In genomic region chr3:102181202-102181920, GRCh38 we compare ENCODE assay signal across 10 cellular contexts.
DNase-seq lines count a peak whose midpoint lies in the region; FAIRE-seq and TF ChIP-seq lines count a peak whose summit lies in the region.
"Had no signal": no experiment of that assay in that cellular context is flagged by ENCODE, and none has a peak within 500 bp of the region (broad histone marks: within the 10 kb centered on the region; RNA-seq: fewer than 3 reads in every experiment).

No MANE protein-coding gene starts in this region.

- TF ChIP-seq POLR2A in testis (IDR thresholded peaks at IDR 0.05) = no peak

- H2AFZ ChIP-seq in hepatocyte = no peak overlapping the region

- H3K4me3 ChIP-seq in astrocyte of the cerebellum (ENCODE audit: low read depth, low read length) (no peak overlapping the region), hepatocyte (no peak overlapping the region), testis (no peak overlapping the region)

- no peaks in the 10 kb centered on the region for H3K9me2 ChIP-seq in hepatocyte (replicated peaks; ENCODE audit: insufficient read depth)

- no peaks in the 10 kb centered on the region for H3K79me2 ChIP-seq in hepatocyte

- intact Hi-C loops in testis (cut with DNase I; ENCODE audit: low total_unique reads) = no loop called here

- peak overlapping the region; percentile 57 for H3K4me2 ChIP-seq in hepatocyte

- H3K4me1 ChIP-seq in hepatocyte (ENCODE audit: insufficient read depth) = peaks cover 49% of the 10 kb centered on the region
- H3K4me1 ChIP-seq in testis = no peaks in the 10 kb centered on the region

- no peak for FAIRE-seq in D721Med (lab: Jason Lieb, UNC)

- in situ Hi-C loops in astrocyte of the cerebellum (cut with HindIII; ENCODE audit: low sequenced_read_pairs) = no loop called here

- H4K20me1 ChIP-seq in hepatocyte (ENCODE audit: insufficient read depth, poor library complexity, severe bottlenecking) = no peaks in the 10 kb centered on the region

- H3K27me3 ChIP-seq in hepatocyte (no peaks in the 10 kb centered on the region), testis (no peaks in the 10 kb centered on the region)

- TF ChIP-seq CTCF in astrocyte of the cerebellum (IDR thresholded peaks at IDR 0.05; ENCODE audit: low read depth, low read length, missing control alignments) = no peak
- no peak for TF ChIP-seq CTCF in hepatocyte (IDR thresholded peaks at IDR 0.05; ENCODE audit: poor library complexity)
- no peak for TF ChIP-seq CTCF in testis (IDR thresholded peaks at IDR 0.05)
- TF ChIP-seq CTCF in D721Med (IDR thresholded peaks at IDR 0.05; ENCODE audit: insufficient read depth, missing control alignments) = no peak

- DNase-seq in GM04504 (ENCODE audit: low read depth) (peak; percentile 56), astrocyte of the cerebellum (ENCODE audit: low read depth) (peak; percentile 89), hepatocyte (ENCODE audit: low spot score) (no peak), smooth muscle cell of the brain vasculature (ENCODE audit: low read depth, low spot score) (peak; percentile 89), NCI-H748 treated with DMSO at 0.1 percent for 48 hours (lab: John Stamatoyannopoulos, UW) (no peak), testis (no peak), NCI-H2081 (lab: John Stamatoyannopoulos, UW) (no peak), D721Med (ENCODE audit: insufficient read length, low spot score) (no peak)
- DNase-seq: activated CD4-positive, alpha-beta T cell treated with anti-CD3 and anti-CD28 coated beads for 1 hour; stimulated activated CD4-positive, alpha-beta T cell treated with anti-CD3 and anti-CD28 coated beads, Interleukin-2, amount 100 ng/mL, for 48 hours had no signal

- H3K9me3 ChIP-seq in hepatocyte (ENCODE audit: low read depth) = no peaks in the 10 kb centered on the region
- no peaks in the 10 kb centered on the region for H3K9me3 ChIP-seq in testis

- H3K27ac ChIP-seq in hepatocyte = peak overlapping the region; percentile 91
- H3K27ac ChIP-seq in testis = no peak overlapping the region

- no peaks in the 10 kb centered on the region for H3K36me3 ChIP-seq in hepatocyte (replicated peaks; ENCODE audit: insufficient read depth, low read depth)
- H3K36me3 ChIP-seq in testis (ENCODE audit: low read depth, missing control alignments) = no peaks in the 10 kb centered on the region

- 82% methylated on average over 3 of the region's 3 CpGs for WGBS in hepatocyte (ENCODE audit: low lambda C conversion rate, missing lambda C conversion rate)
- WGBS in testis, 2 donors = 85 to 94% methylated on average over 3 of the region's 3 CpGs

Comparison
In these comparisons a context has a peak if more than half of its experiments do, and no peak if none do; other contexts are left out.
1. DNase-seq: peak in GM04504 (single experiment), astrocyte of the cerebellum (single experiment) and smooth muscle cell of the brain vasculature (single experiment); none in hepatocyte (single experiment), NCI-H748 treated with DMSO at 0.1 percent for 48 hours (single experiment), testis (single experiment), NCI-H2081 (0 of 2) and D721Med (single experiment).